Comparison of ENCODE assay signal across 9 cellular contexts in the genomic region with DNA sequence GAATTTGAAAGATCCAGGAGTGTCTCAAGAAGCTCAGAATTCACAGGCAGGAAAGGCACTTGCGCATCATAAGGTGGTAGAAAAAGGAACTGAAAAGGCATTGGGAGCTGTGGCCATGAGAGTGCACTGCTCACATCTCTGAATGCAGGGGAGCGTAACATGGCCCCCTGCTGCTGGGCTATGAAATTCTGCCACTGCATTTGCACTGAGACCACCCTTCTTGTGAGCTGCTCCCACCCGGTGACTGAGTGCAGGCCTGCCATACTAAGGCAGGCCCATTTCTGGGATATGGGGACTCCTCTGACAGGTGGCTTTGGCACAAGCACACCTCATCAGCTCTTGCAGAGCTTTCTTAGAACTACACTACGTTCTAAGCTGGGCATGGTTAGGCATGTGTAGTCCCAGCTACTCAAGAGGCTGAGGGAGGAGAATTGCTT. TPM values are rescaled to one million over a fixed set of nuclear protein-coding genes. Genes with fewer than 3 reads are reported as not detected.
DNase-seq lines count a peak whose midpoint lies in the region; ATAC-seq and TF ChIP-seq lines count a peak whose summit lies in the region.
"Had no signal": no experiment of that assay in that cellular context is flagged by ENCODE, and none has a peak within 500 bp of the region (broad histone marks: within the 10 kb centered on the region; RNA-seq: fewer than 3 reads in every experiment).

No MANE protein-coding gene starts in this region.

- no peak overlapping the region for H3K4me3 ChIP-seq in osteoblast (ENCODE audit: insufficient read depth, low read length)
- H3K4me3 ChIP-seq in HAP-1 = no peak overlapping the region
- H3K4me3 ChIP-seq: SJCRH30 had no signal

- ATAC-seq in GM18873 (IDR thresholded peaks at IDR 0.05; ENCODE audit: low FRiP score, unreplicated experiment) (peak; percentile 81), HG02571 (IDR thresholded peaks at IDR 0.05; ENCODE audit: unreplicated experiment) (peak; percentile 81), HG03565 (IDR thresholded peaks at IDR 0.05; ENCODE audit: unreplicated experiment) (peak; percentile 70)

- H3K36me3 ChIP-seq in osteoblast (ENCODE audit: insufficient read depth, low read length) (no peaks in the 10 kb centered on the region), HAP-1 (replicated peaks) (no peaks in the 10 kb centered on the region)
- H3K36me3 ChIP-seq: SJCRH30 had no signal

- H3K4me1 ChIP-seq in osteoblast (ENCODE audit: insufficient read depth, low read length) (no peaks in the 10 kb centered on the region), HAP-1 (no peaks in the 10 kb centered on the region)

- in situ Hi-C loops in HAP-1 (cut with MboI; ENCODE audit: low sequenced_read_pairs) = no loop called here

- TF ChIP-seq CTCF in osteoblast (IDR thresholded peaks at IDR 0.05; ENCODE audit: extremely low read depth, low read depth, low read length) = no peak

- peak; percentile 14 for DNase-seq in osteoblast (ENCODE audit: insufficient read length, low spot score, missing footprints)
- DNase-seq in HAP-1 (ENCODE audit: low spot score in 2 of 2) = no peak
- DNase-seq in NCI-H1092 (lab: John Stamatoyannopoulos, UW) = no peak
- no peak for DNase-seq in activated CD8-positive, alpha-beta memory T cell treated with anti-CD3 and anti-CD28 coated beads, Interleukin-2, amount 50 U/mL, for 4 hours
- DNase-seq in NCI-H1048 (lab: John Stamatoyannopoulos, UW) = no peak
- DNase-seq: SJCRH30 had no signal

- H3K9me3 ChIP-seq in osteoblast (ENCODE audit: low read depth, low read length) = no peaks in the 10 kb centered on the region
- no peaks in the 10 kb centered on the region for H3K9me3 ChIP-seq in HAP-1
- H3K9me3 ChIP-seq: SJCRH30 had no signal

- no peak overlapping the region for H2AFZ ChIP-seq in osteoblast (ENCODE audit: low read length)

- peaks cover 3% of the 10 kb centered on the region for H3K79me2 ChIP-seq in osteoblast (ENCODE audit: insufficient read depth, low read length)

- peaks cover 3% of the 10 kb centered on the region for H4K20me1 ChIP-seq in osteoblast (ENCODE audit: insufficient read depth, low read length)

- H3K27me3 ChIP-seq in osteoblast (ENCODE audit: insufficient read depth, low read length) = no peaks in the 10 kb centered on the region
- H3K27me3 ChIP-seq in HAP-1 (ENCODE audit: low read depth) = no peaks in the 10 kb centered on the region
- H3K27me3 ChIP-seq: SJCRH30 had no signal

- H3K4me2 ChIP-seq in osteoblast (ENCODE audit: insufficient read depth, low read length) = no peak overlapping the region

- H3K27ac ChIP-seq in osteoblast (ENCODE audit: low read depth, low read length) = no peak overlapping the region
- H3K27ac ChIP-seq: SJCRH30 had no signal

RNA-seq across cellular contexts. Expression of a gene that starts 25.3 kb away (rescaled TPM):
- total RNA-seq in osteoblast = 139 and 163 TPM in 2 replicates

RNA-seq across cellular contexts. Expression of a gene that starts 31.9 kb away (rescaled TPM):
- 55.0 and 56.0 TPM in 2 replicates for total RNA-seq in osteoblast

RNA-seq across cellular contexts. Expression of a gene that starts 32.1 kb away (rescaled TPM):
- 111 and 126 TPM in 2 replicates for total RNA-seq in osteoblast
